Comparison of ENCODE assay signal across 16 cellular contexts in genomic region chr11:57675176-57675941, GRCh38. TPM values are rescaled to one million over a fixed set of nuclear protein-coding genes. Genes with fewer than 3 reads are reported as not detected.
DNase-seq lines count a peak whose midpoint lies in the region; ATAC-seq and TF ChIP-seq lines count a peak whose summit lies in the region.
"Had no signal": no experiment of that assay in that cellular context is flagged by ENCODE, and none has a peak within 500 bp of the region (broad histone marks: within the 10 kb centered on the region; RNA-seq: fewer than 3 reads in every experiment).

No MANE protein-coding gene starts in this region.

- intact Hi-C loops in activated CD4-positive, alpha-beta T cell treated with anti-CD3 and anti-CD28 coated beads for 36 hours (cut with DNase I, micrococcal nuclease): no loop called here
- intact Hi-C loops in psoas muscle (cut with DNase I): no loop called here
- intact Hi-C loops in activated CD8-positive, alpha-beta T cell treated with anti-CD3 and anti-CD28 coated beads for 36 hours (cut with micrococcal nuclease): no loop called here

- no peaks in the 10 kb centered on the region for H3K9me3 Mint-ChIP-seq in activated CD4-positive, alpha-beta T cell treated with anti-CD3 and anti-CD28 coated beads for 36 hours (ENCODE audit: low read depth)
- no peaks in the 10 kb centered on the region for H3K9me3 Mint-ChIP-seq in effector memory CD8-positive, alpha-beta T cell
- no peaks in the 10 kb centered on the region for H3K9me3 Mint-ChIP-seq in activated CD8-positive, alpha-beta T cell treated with anti-CD3 and anti-CD28 coated beads for 36 hours

- H3K9me3 ChIP-seq in psoas muscle: no peaks in the 10 kb centered on the region
- H3K9me3 ChIP-seq: adrenal gland had no signal

- peaks cover 16 to 51% of the 10 kb centered on the region in 2 donors for H3K36me3 ChIP-seq in psoas muscle (ENCODE audit: insufficient read depth in 1 of 2, low read depth in 1 of 2)

- peaks cover 52% of the 10 kb centered on the region for H3K36me3 Mint-ChIP-seq in activated CD4-positive, alpha-beta T cell treated with anti-CD3 and anti-CD28 coated beads for 36 hours (ENCODE audit: low read depth)
- H3K36me3 Mint-ChIP-seq in effector memory CD8-positive, alpha-beta T cell (ENCODE audit: insufficient read depth): peaks cover 73% of the 10 kb centered on the region
- H3K36me3 Mint-ChIP-seq in activated CD8-positive, alpha-beta T cell treated with anti-CD3 and anti-CD28 coated beads for 36 hours (ENCODE audit: low read depth): peaks cover 50% of the 10 kb centered on the region

- no peaks in the 10 kb centered on the region for H3K27me3 Mint-ChIP-seq in activated CD4-positive, alpha-beta T cell treated with anti-CD3 and anti-CD28 coated beads for 36 hours
- H3K27me3 Mint-ChIP-seq in effector memory CD8-positive, alpha-beta T cell: no peaks in the 10 kb centered on the region
- H3K27me3 Mint-ChIP-seq in activated CD8-positive, alpha-beta T cell treated with anti-CD3 and anti-CD28 coated beads for 36 hours: no peaks in the 10 kb centered on the region

- no peak overlapping the region for H3K4me3 ChIP-seq in skin epidermis
- no peak overlapping the region for H3K4me3 ChIP-seq in psoas muscle
- H3K4me3 ChIP-seq: adrenal gland, GM23248 had no signal

- no peak for TF ChIP-seq CTCF in psoas muscle (IDR thresholded peaks at IDR 0.05)
- no peak for TF ChIP-seq CTCF in activated CD8-positive, alpha-beta T cell treated with anti-CD3 and anti-CD28 coated beads for 36 hours (IDR thresholded peaks at IDR 0.05)

- POLR2A ChIA-PET in activated CD4-positive, alpha-beta T cell treated with anti-CD3 and anti-CD28 coated beads for 36 hours (lab: Charles Lee): no interaction called here
- POLR2A ChIA-PET in activated CD8-positive, alpha-beta T cell treated with anti-CD3 and anti-CD28 coated beads for 36 hours (lab: Charles Lee): interaction anchor here (0.8 to 1.7 kb wide), 6 partner anchors 13 to 35 kb away, joined by 3 to 4 read pairs (median 3); no protein-coding TSS in a partner anchor

- H3K27ac ChIP-seq in skin epidermis (peak overlapping the region in 19 of 21 experiments; percentile 4 to 75 (median 39)), psoas muscle (no peak overlapping the region)
- H3K27ac ChIP-seq: adrenal gland, GM23248 had no signal

- ATAC-seq in activated CD4-positive, alpha-beta T cell treated with anti-CD3 and anti-CD28 coated beads for 36 hours: no peak
- no peak for ATAC-seq in effector memory CD8-positive, alpha-beta T cell (replicated peaks)
- ATAC-seq in psoas muscle: no peak
- ATAC-seq in activated CD8-positive, alpha-beta T cell treated with anti-CD3 and anti-CD28 coated beads for 36 hours: no peak

- no peak for DNase-seq in activated CD4-positive, alpha-beta T cell treated with anti-CD3 and anti-CD28 coated beads for 36 hours
- DNase-seq in activated CD4-positive, alpha-beta T cell treated with anti-CD3 and anti-CD28 coated beads, Interleukin-2, amount 50 U/mL, for 48 hours: no peak
- peak; percentile 10 for DNase-seq in HPDE6-E6E7 (ENCODE audit: extremely low spot score)
- DNase-seq in effector memory CD8-positive, alpha-beta T cell: no peak
- DNase-seq in GDM1 (lab: John Stamatoyannopoulos, UW): no peak
- no peak for DNase-seq in psoas muscle
- DNase-seq in activated CD8-positive, alpha-beta T cell treated with anti-CD3 and anti-CD28 coated beads for 36 hours: no peak
- DNase-seq: adrenal gland; GM23248; KBM-7; NCI-H1417; NCI-H345; retina; stimulated activated CD4-positive, alpha-beta T cell treated with anti-CD3 and anti-CD28 coated beads, Interleukin-2, amount 100 ng/mL, for 24 hours had no signal

- 83 to 90% (median 86%) methylated on average over 3 of the region's 3 CpGs for WGBS in psoas muscle, 3 donors

- CTCF ChIA-PET in activated CD4-positive, alpha-beta T cell treated with anti-CD3 and anti-CD28 coated beads for 36 hours (lab: Charles Lee): interaction anchor here (0.7 to 2.2 kb wide), 7 partner anchors 13 to 125 kb away, joined by 3 to 7 read pairs (median 5); no protein-coding TSS in a partner anchor
- CTCF ChIA-PET in activated CD8-positive, alpha-beta T cell treated with anti-CD3 and anti-CD28 coated beads for 36 hours (lab: Charles Lee): interaction anchor here (1.1 to 2.1 kb wide), 6 partner anchors 31 to 218 kb away, joined by 3 to 11 read pairs (median 5); partner anchors contain the start of gene UBE2L6

- H3K4me3 Mint-ChIP-seq in activated CD4-positive, alpha-beta T cell treated with anti-CD3 and anti-CD28 coated beads for 36 hours: no peak overlapping the region
- H3K4me3 Mint-ChIP-seq in effector memory CD8-positive, alpha-beta T cell: peak overlapping the region in 1 of 2 donors; percentile 32
- no peak overlapping the region for H3K4me3 Mint-ChIP-seq in activated CD8-positive, alpha-beta T cell treated with anti-CD3 and anti-CD28 coated beads for 36 hours

- no peaks in the 10 kb centered on the region for H3K27me3 ChIP-seq in psoas muscle (ENCODE audit: insufficient read depth in 3 of 3, low read length in 2 of 3)
- H3K27me3 ChIP-seq: adrenal gland had no signal

- peaks cover 80% of the 10 kb centered on the region for H3K4me1 Mint-ChIP-seq in activated CD4-positive, alpha-beta T cell treated with anti-CD3 and anti-CD28 coated beads for 36 hours
- peaks cover 43 to 50% of the 10 kb centered on the region in 2 donors for H3K4me1 Mint-ChIP-seq in effector memory CD8-positive, alpha-beta T cell (ENCODE audit: low read depth in 2 of 2)
- H3K4me1 Mint-ChIP-seq in activated CD8-positive, alpha-beta T cell treated with anti-CD3 and anti-CD28 coated beads for 36 hours (ENCODE audit: low read depth): peaks cover 71% of the 10 kb centered on the region

- H3K4me1 ChIP-seq in psoas muscle: peaks cover 6% of the 10 kb centered on the region

- peak overlapping the region; percentile 2 for H3K27ac Mint-ChIP-seq in activated CD4-positive, alpha-beta T cell treated with anti-CD3 and anti-CD28 coated beads for 36 hours
- H3K27ac Mint-ChIP-seq in effector memory CD8-positive, alpha-beta T cell: peak overlapping the region; percentile 22 to 46
- no peak overlapping the region for H3K27ac Mint-ChIP-seq in activated CD8-positive, alpha-beta T cell treated with anti-CD3 and anti-CD28 coated beads for 36 hours

RNA-seq across cellular contexts. Expression of gene ZDHHC5, which starts 7.4 kb away (rescaled TPM):
- total RNA-seq in activated CD4-positive, alpha-beta T cell treated with anti-CD3 and anti-CD28 coated beads for 36 hours: 10 to 100 TPM; 46.2 to 60.0 TPM
- 10 to 100 TPM; 35.2 to 63.5 (median 53.3) TPM for total RNA-seq in psoas muscle
- polyA plus RNA-seq in psoas muscle: 10 to 100 TPM; 32.4 to 63.6 (median 58.0) TPM
- total RNA-seq in activated CD8-positive, alpha-beta T cell treated with anti-CD3 and anti-CD28 coated beads for 36 hours: 10 to 100 TPM; 53.7 to 54.8 TPM

RNA-seq across cellular contexts. Expression of gene CLP1, which starts 17.8 kb away (rescaled TPM):
- total RNA-seq in activated CD4-positive, alpha-beta T cell treated with anti-CD3 and anti-CD28 coated beads for 36 hours: 10 to 100 TPM; 11.9 to 15.9 TPM
- 10 to 100 TPM in 2 of 4 donors, 1 to 10 TPM in 2; 6.8 to 11.6 (median 9.2) TPM for total RNA-seq in psoas muscle
- polyA plus RNA-seq in psoas muscle: 10 to 100 TPM in 2 of 3 donors, 1 to 10 TPM in 1; 9.6 to 16.9 (median 14.3) TPM
- total RNA-seq in activated CD8-positive, alpha-beta T cell treated with anti-CD3 and anti-CD28 coated beads for 36 hours: 10 to 100 TPM; 16.2 to 16.9 TPM

RNA-seq across cellular contexts. Expression of gene YPEL4, which starts 25.6 kb away (rescaled TPM):
- under 1 TPM; 0.43 to 0.47 TPM for total RNA-seq in activated CD4-positive, alpha-beta T cell treated with anti-CD3 and anti-CD28 coated beads for 36 hours
- under 1 TPM in 3 of 4 donors, not detected in 1; 0.21 to 0.90 (median 0.59) TPM for total RNA-seq in psoas muscle
- polyA plus RNA-seq in psoas muscle: under 1 TPM; 0.08 to 0.18 (median 0.11) TPM
- under 1 TPM; 0.43 to 0.54 TPM for total RNA-seq in activated CD8-positive, alpha-beta T cell treated with anti-CD3 and anti-CD28 coated beads for 36 hours
- total RNA-seq: A673 had no signal

RNA-seq across cellular contexts. Expression of gene MED19, which starts 36.7 kb away (rescaled TPM):
- 10 to 100 TPM in 1 of 2 experiments, 1 to 10 TPM in 1; 8.6 to 10.6 TPM for total RNA-seq in activated CD4-positive, alpha-beta T cell treated with anti-CD3 and anti-CD28 coated beads for 36 hours
- 10 to 100 TPM in 1 of 4 donors, 1 to 10 TPM in 3; 6.7 to 10.3 (median 7.4) TPM for total RNA-seq in psoas muscle
- polyA plus RNA-seq in psoas muscle: 10 to 100 TPM in 2 of 3 donors, 1 to 10 TPM in 1; 9.4 to 19.7 (median 13.9) TPM
- 10 to 100 TPM in 1 of 2 experiments, 1 to 10 TPM in 1; 9.1 to 10.3 TPM for total RNA-seq in activated CD8-positive, alpha-beta T cell treated with anti-CD3 and anti-CD28 coated beads for 36 hours

RNA-seq across cellular contexts. Expression of gene TMX2, which starts 37.0 kb away (rescaled TPM):
- total RNA-seq in activated CD4-positive, alpha-beta T cell treated with anti-CD3 and anti-CD28 coated beads for 36 hours: 10 to 100 TPM; 59.8 to 72.5 TPM
- total RNA-seq in psoas muscle: 10 to 100 TPM; 31.5 to 69.7 (median 51.1) TPM
- 100 to 1,000 TPM in 2 of 3 donors, 10 to 100 TPM in 1; 55.4 to 192 (median 110) TPM for polyA plus RNA-seq in psoas muscle
- total RNA-seq in activated CD8-positive, alpha-beta T cell treated with anti-CD3 and anti-CD28 coated beads for 36 hours: 10 to 100 TPM; 53.1 to 58.6 TPM
